ENCODE assay signal across 21 cellular contexts in genomic region chr9:132590318-132591182, GRCh38. TPM values are rescaled to one million over a fixed set of nuclear protein-coding genes. Genes with fewer than 3 reads are reported as not detected.
A peak's percentile ranks its signal among the peaks of the same experiment; 100 is the strongest.
DNase-seq lines count a peak whose midpoint lies in the region; ATAC-seq and TF ChIP-seq lines count a peak whose summit lies in the region.
"Had no signal": no experiment of that assay in that cellular context is flagged by ENCODE, and none has a peak within 500 bp of the region (broad histone marks: within the 10 kb centered on the region; RNA-seq: fewer than 3 reads in every experiment).

No MANE protein-coding gene starts in this region.

- no peaks in the 10 kb centered on the region for H3K79me1 ChIP-seq in mesendoderm (ENCODE audit: low read length)

- H3K9me3 ChIP-seq in ES-I3 (ENCODE audit: control insufficient read depth, insufficient read depth, low read length) (no peaks in the 10 kb centered on the region), HUES64 (ENCODE audit: insufficient read depth, low read depth, low read length) (no peaks in the 10 kb centered on the region), endodermal cell (ENCODE audit: control insufficient read depth, low read length) (no peaks in the 10 kb centered on the region)
- H3K9me3 ChIP-seq: left ventricle myocardium inferior, pancreas had no signal

- H3K27me3 ChIP-seq in HUES64 (ENCODE audit: insufficient read depth, low read length), result peaks cover 82% of the 10 kb centered on the region
- H3K27me3 ChIP-seq in endodermal cell (ENCODE audit: control insufficient read depth, insufficient read depth, low read length, poor library complexity, severe bottlenecking), result peaks cover 72% of the 10 kb centered on the region
- peaks cover 64% of the 10 kb centered on the region for H3K27me3 ChIP-seq in mesendoderm (ENCODE audit: insufficient read depth, low read length, poor library complexity)

- no peak overlapping the region for H2BK120ac ChIP-seq in mesendoderm (ENCODE audit: low read depth, low read length)

- no peak overlapping the region for H3K4me2 ChIP-seq in mesendoderm (ENCODE audit: low read length)

- peak overlapping the region; percentile 28 for H3K4me3 Mint-ChIP-seq in endodermal cell

- H2BK5ac ChIP-seq in mesendoderm (ENCODE audit: low read length), result no peak overlapping the region

- peak overlapping the region; percentile 83 for H3K23ac ChIP-seq in mesendoderm (ENCODE audit: low read length)

- no peak for TF ChIP-seq CTCF in endodermal cell (conservative IDR thresholded peaks at IDR 0.05)

- DNase-seq in endodermal cell (peak; percentile 74), mesendoderm (no peak), erythroblast (lab: John Stamatoyannopoulos, UW) (no peak)
- no peak for DNase-seq in stimulated activated naive CD4-positive, alpha-beta T cell (lab: John Stamatoyannopoulos, UW)
- no peak for DNase-seq in stimulated activated CD8-positive, alpha-beta memory T cell treated with anti-CD3 and anti-CD28 coated beads, Interleukin-4, amount 100 ng/mL, for 48 hours
- DNase-seq: activated naive CD4-positive, alpha-beta T cell treated with Interleukin-2 at 50 U/mL for 16 hours; aorta; CD8-positive, alpha-beta memory T cell; EL; HCEC 1CT; hypothalamus; left ventricle myocardium inferior; NCI-H1417; NK-92 treated with Interleukin-12 subunit alpha and Interleukin-12 subunit beta, amount 100 ng/mL, for 24 hours; pancreas; stimulated activated CD4-positive, alpha-beta T cell treated with anti-CD3 and anti-CD28 coated beads, Interleukin-4, amount 100 ng/mL, for 1 hour had no signal

- TF ChIP-seq POLR2A in erythroblast (IDR thresholded peaks at IDR 0.05; ENCODE audit: low read length), result no peak

- H3K36me3 ChIP-seq in ES-I3 (ENCODE audit: insufficient read depth, low read length) (no peaks in the 10 kb centered on the region), HUES64 (ENCODE audit: insufficient read depth, low read length) (peaks cover 8% of the 10 kb centered on the region), endodermal cell (ENCODE audit: control insufficient read depth, insufficient read depth, low read length) (peaks cover 19% of the 10 kb centered on the region), mesendoderm (ENCODE audit: control insufficient read depth, insufficient read depth, low read length) (no peaks in the 10 kb centered on the region)

- H3K9ac ChIP-seq in ES-I3 (ENCODE audit: low read depth, low read length) (peak overlapping the region; percentile 32; the same call in 1 of the 2 replicates), HUES64 (ENCODE audit: low read depth, low read length) (peak overlapping the region; percentile 35; the same call in 1 of the 2 replicates), endodermal cell (ENCODE audit: extremely low read depth, low read length, poor library complexity, severe bottlenecking) (no peak overlapping the region), mesendoderm (ENCODE audit: low read length) (no peak overlapping the region)

- no peak for ATAC-seq in HG02885 (IDR thresholded peaks at IDR 0.05; ENCODE audit: poor library complexity, unreplicated experiment)

- H2BK15ac ChIP-seq in mesendoderm (replicated peaks; ENCODE audit: low read depth), result no peak overlapping the region

- H3K27ac ChIP-seq in HUES64 (ENCODE audit: low read depth, low read length), result peak overlapping the region; percentile 78; the same call in 1 of the 2 replicates
- no peak overlapping the region for H3K27ac ChIP-seq in endodermal cell (ENCODE audit: low read depth, low read length)
- H3K27ac ChIP-seq in mesendoderm (ENCODE audit: low read depth, low read length), result no peak overlapping the region
- H3K27ac ChIP-seq: left ventricle myocardium inferior, pancreas, RWPE1 had no signal

- peak overlapping the region; percentile 50 for H3K4me3 ChIP-seq in HUES64 (ENCODE audit: low read length)
- no peak overlapping the region for H3K4me3 ChIP-seq in endodermal cell (ENCODE audit: low read length)
- H3K4me3 ChIP-seq in mesendoderm (ENCODE audit: low read length), result no peak overlapping the region
- H3K4me3 ChIP-seq: left ventricle myocardium inferior, pancreas had no signal

- peak overlapping the region; percentile 25 for H3K56ac ChIP-seq in mesendoderm (ENCODE audit: low read length)

- no peak overlapping the region for H4K5ac ChIP-seq in mesendoderm (ENCODE audit: low read length)

- H3K18ac ChIP-seq in mesendoderm (ENCODE audit: low read length), result no peak overlapping the region

- H3K27me3 Mint-ChIP-seq in endodermal cell (ENCODE audit: insufficient read depth), result peaks cover 72% of the 10 kb centered on the region

- no peak overlapping the region for H3K27ac Mint-ChIP-seq in endodermal cell

- H3K79me2 ChIP-seq in mesendoderm (ENCODE audit: control insufficient read depth, insufficient read depth, low read length), result no peaks in the 10 kb centered on the region

- H3K36me3 Mint-ChIP-seq in endodermal cell (ENCODE audit: low read depth), result peaks cover 17% of the 10 kb centered on the region

- H2AK5ac ChIP-seq in mesendoderm (ENCODE audit: low read length), result no peak overlapping the region

- H3K4me1 Mint-ChIP-seq in endodermal cell, result peaks cover 33% of the 10 kb centered on the region

- H3K9me3 Mint-ChIP-seq in endodermal cell, result no peaks in the 10 kb centered on the region
- H3K9me3 Mint-ChIP-seq: CD8-positive, alpha-beta memory T cell had no signal

- no peak overlapping the region for H3K4ac ChIP-seq in mesendoderm (ENCODE audit: low read depth, low read length)

- H4K8ac ChIP-seq in mesendoderm (ENCODE audit: low read depth, low read length), result no peak overlapping the region

- under 1% methylated on average over 69 of the region's 73 CpGs for WGBS in HUES64
- 0 to 2% methylated on average over 25 to 73 of the region's 73 CpGs for WGBS in endodermal cell (ENCODE audit: insufficient coverage in 1 of 2, insufficient read length in 1 of 2), 2 experiments
- no CpG with 5 or more reads among the region's 73 CpGs for WGBS in mesendoderm (ENCODE audit: extremely low coverage, insufficient coverage, low lambda C conversion rate)

- H3K4me1 ChIP-seq in ES-I3 (ENCODE audit: insufficient read depth, low read length) (peaks cover 19% of the 10 kb centered on the region), HUES64 (ENCODE audit: insufficient read depth, low read length) (peaks cover 44% of the 10 kb centered on the region), endodermal cell (ENCODE audit: control insufficient read depth, insufficient read depth, low read length) (peaks cover 8% of the 10 kb centered on the region), mesendoderm (ENCODE audit: control insufficient read depth, low read depth, low read length) (peaks cover 13% of the 10 kb centered on the region)
- H3K4me1 ChIP-seq: pancreas had no signal

RNA-seq across cellular contexts. Expression of gene BARHL1, which starts 8.1 kb away (rescaled TPM):
- polyA plus RNA-seq in HUES64 (2013, experiment 1 of 2), result not detected
- 0.13 TPM for polyA plus RNA-seq in HUES64 (2013, experiment 2 of 2)
- total RNA-seq in endodermal cell, result not detected
- 5.0 TPM for polyA plus RNA-seq in endodermal cell (2013, experiment 1 of 2)
- 4.5 TPM for polyA plus RNA-seq in endodermal cell (2013, experiment 2 of 2)
- not detected for polyA plus RNA-seq in mesendoderm (2013, experiment 1 of 2)
- polyA plus RNA-seq in mesendoderm (2013, experiment 2 of 2), result not detected
- total RNA-seq: aorta; CD8-positive, alpha-beta memory T cell; left ventricle myocardium inferior; pancreas; skeletal muscle tissue had no signal
- polyA plus RNA-seq: aorta; CD8-positive, alpha-beta memory T cell had no signal

Comparison
In these comparisons a context has a peak if more than half of its experiments do, and no peak if none do; other contexts are left out.
1. H3K9ac ChIP-seq: peak in ES-I3 (single experiment) and HUES64 (single experiment); none in endodermal cell (single experiment) and mesendoderm (single experiment).